2 cellular contexts compared by ENCODE assay signal in genomic region chr1:1290238-1290731, GRCh38.
A peak's percentile ranks its signal among the peaks of the same experiment; 100 is the strongest.
TF ChIP-seq lines count a peak whose summit lies in the region.

No MANE protein-coding gene starts in this region.

TF ChIP-seq in IMR-90, 13 proteins besides CTCF, POLR2A, EP300 and RAD21:
- 0 out of 2 replicates have a peak, but pooled peaks have one; percentile 16 for TF ChIP-seq MAZ (IDR thresholded peaks at IDR 0.05; ENCODE audit: borderline replicate concordance, low read depth, low read length)
- TF ChIP-seq SMC3 (IDR thresholded peaks at IDR 0.05; ENCODE audit: low read depth, low read length), result peak; percentile 58; the same call in 1 of the 2 replicates
- TF ChIP-seq BHLHE40 (IDR thresholded peaks at IDR 0.05; ENCODE audit: low read depth, low read length), result no peak

TF ChIP-seq in K562, 482 proteins besides CTCF, POLR2A, EP300 and RAD21 (continues in another document):
- TF ChIP-seq TOE1 (IDR thresholded peaks at IDR 0.05; ENCODE audit: borderline replicate concordance) (no peak), TOE1 (CRISPR knock-in tag; IDR thresholded peaks at IDR 0.05; ENCODE audit: borderline replicate concordance, low read depth) (no peak), MITF (IDR thresholded peaks at IDR 0.05) (no peak), HMGXB4 (CRISPR knock-in tag; IDR thresholded peaks at IDR 0.05) (no peak), RAD51 (IDR thresholded peaks at IDR 0.05; ENCODE audit: borderline replicate concordance, low read depth) (no peak), VEZF1 (CRISPR knock-in tag; IDR thresholded peaks at IDR 0.05) (peak; percentile 50), SLC30A9 (CRISPR knock-in tag; IDR thresholded peaks at IDR 0.05) (no peak), ZNF318 (IDR thresholded peaks at IDR 0.05; ENCODE audit: borderline replicate concordance in 1 of 2, low read depth in 1 of 2) (no peak), NELFE (IDR thresholded peaks at IDR 0.05; ENCODE audit: insufficient read depth, insufficient read length) (no peak), ELF4 (CRISPR knock-in tag; IDR thresholded peaks at IDR 0.05) (no peak), ZFPM2 (CRISPR knock-in tag; IDR thresholded peaks at IDR 0.05) (no peak), FOS (IDR thresholded peaks at IDR 0.05; ENCODE audit: extremely low read depth, insufficient read length) (no peak), MAX (CRISPR knock-in tag; IDR thresholded peaks at IDR 0.05) (peak; percentile 47; the same call in 1 of the 2 replicates), FOXP1 (CRISPR knock-in tag; IDR thresholded peaks at IDR 0.05) (0 out of 2 replicates have a peak, but pooled peaks have one; percentile 66), SMARCB1 (IDR thresholded peaks at IDR 0.05; ENCODE audit: insufficient read length, low read depth) (no peak), ZNF282 (CRISPR knock-in tag; IDR thresholded peaks at IDR 0.05) (no peak), CREM (IDR thresholded peaks at IDR 0.05; ENCODE audit: low read depth) (no peak), ZNF197 (CRISPR knock-in tag; IDR thresholded peaks at IDR 0.05; ENCODE audit: low read depth) (no peak), PTTG1 (tag; IDR thresholded peaks at IDR 0.05; ENCODE audit: low read depth) (no peak), ZBTB43 (CRISPR knock-in tag; IDR thresholded peaks at IDR 0.05) (no peak), HDAC8 (tag; IDR thresholded peaks at IDR 0.05) (no peak), FIP1L1 (IDR thresholded peaks at IDR 0.05; ENCODE audit: low read depth, low read length, poor library complexity, severe bottlenecking) (no peak), CBX2 (IDR thresholded peaks at IDR 0.05; ENCODE audit: insufficient read depth, low read length, poor library complexity, severe bottlenecking) (no peak), ZNF695 (CRISPR knock-in tag; IDR thresholded peaks at IDR 0.05) (no peak), TFAM (CRISPR knock-in tag; conservative IDR thresholded peaks at IDR 0.05) (no peak), USF1 (CRISPR knock-in tag; IDR thresholded peaks at IDR 0.05) (peak; percentile 43; the same call in 1 of the 2 replicates), SMAD3 (CRISPR knock-in tag; conservative IDR thresholded peaks at IDR 0.05) (no peak), MYBL2 (IDR thresholded peaks at IDR 0.05; ENCODE audit: low read depth) (no peak), MYBL2 (CRISPR knock-in tag; IDR thresholded peaks at IDR 0.05; ENCODE audit: borderline replicate concordance) (no peak), SIRT6 (IDR thresholded peaks at IDR 0.05; ENCODE audit: low read depth, low read length) (no peak), ZFP1 (CRISPR knock-in tag; IDR thresholded peaks at IDR 0.05) (no peak), NR2C1 (IDR thresholded peaks at IDR 0.05) (no peak), NR2C1 (tag; IDR thresholded peaks at IDR 0.05) (no peak), RCOR1 (IDR thresholded peaks at IDR 0.05; ENCODE audit: borderline replicate concordance in 1 of 2, low read depth in 2 of 2, low read length in 2 of 2) (0 out of 4 replicates have a peak, but pooled peaks of 1 of the 2 experiments have one; percentile 36), CEBPZ (IDR thresholded peaks at IDR 0.05; ENCODE audit: borderline replicate concordance, low read depth, low read length) (no peak), ZNF124 (CRISPR knock-in tag; IDR thresholded peaks at IDR 0.05) (no peak), SMAD4 (CRISPR knock-in tag; conservative IDR thresholded peaks at IDR 0.05) (no peak), ZNF785 (CRISPR knock-in tag; IDR thresholded peaks at IDR 0.05) (no peak), SRF (CRISPR knock-in tag; IDR thresholded peaks at IDR 0.05) (peak in 1 of 2 experiments; percentile 57; a peak in 1 of 4 replicates), ETS1 (conservative IDR thresholded peaks at IDR 0.05; ENCODE audit: control insufficient read depth, low read depth, low read length) (no peak), LARP7 (IDR thresholded peaks at IDR 0.05) (no peak), ESRRB (CRISPR knock-in tag; IDR thresholded peaks at IDR 0.05; ENCODE audit: borderline replicate concordance) (no peak), ZNF764 (CRISPR knock-in tag; IDR thresholded peaks at IDR 0.05; ENCODE audit: low read depth) (no peak)
